1 cellular context compared by ENCODE assay signal in the genomic region with DNA sequence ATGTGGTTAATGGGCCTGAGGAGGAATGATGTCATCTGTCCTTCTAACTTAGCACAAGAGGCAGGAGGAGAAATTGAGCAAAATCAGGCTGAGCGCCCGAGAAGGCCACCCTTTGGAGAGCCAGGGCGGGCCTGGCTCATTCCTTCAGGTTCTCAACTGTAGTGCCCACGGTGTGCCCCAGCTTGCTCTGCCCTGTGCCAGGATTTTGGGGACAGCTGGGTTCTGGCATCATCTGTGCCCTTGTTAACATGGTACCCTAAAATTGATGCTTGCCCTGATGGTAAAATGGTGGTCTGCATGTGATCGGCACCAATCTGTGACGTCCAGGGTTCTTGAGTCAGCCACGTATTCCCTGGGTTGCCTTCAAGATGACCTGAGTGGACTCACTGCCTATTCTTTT.
TF ChIP-seq lines count a peak whose summit lies in the region.

No MANE protein-coding gene starts in this region.

TF ChIP-seq in IMR-90, 13 proteins besides CTCF, POLR2A, EP300 and RAD21:
- TF ChIP-seq RCOR1 (IDR thresholded peaks at IDR 0.05; ENCODE audit: insufficient replicate concordance, low read length) (no peak), NFE2L2 (IDR thresholded peaks at IDR 0.05; ENCODE audit: low read depth, low read length) (no peak), CEBPB (IDR thresholded peaks at IDR 0.05; ENCODE audit: low read depth, low read length) (no peak), RFX5 (IDR thresholded peaks at IDR 0.05; ENCODE audit: low read depth, low read length) (no peak), CHD1 (IDR thresholded peaks at IDR 0.05; ENCODE audit: low read depth, low read length) (no peak), FOS (IDR thresholded peaks at IDR 0.05; ENCODE audit: low read depth, low read length) (no peak), SMC3 (IDR thresholded peaks at IDR 0.05; ENCODE audit: low read depth, low read length) (no peak), MAFK (IDR thresholded peaks at IDR 0.05; ENCODE audit: low read depth, low read length) (no peak), MXI1 (IDR thresholded peaks at IDR 0.05; ENCODE audit: borderline replicate concordance, low read depth, low read length) (no peak), BHLHE40 (IDR thresholded peaks at IDR 0.05; ENCODE audit: low read depth, low read length) (no peak), MAZ (IDR thresholded peaks at IDR 0.05; ENCODE audit: borderline replicate concordance, low read depth, low read length) (no peak)
- TF ChIP-seq, protein P1, sequence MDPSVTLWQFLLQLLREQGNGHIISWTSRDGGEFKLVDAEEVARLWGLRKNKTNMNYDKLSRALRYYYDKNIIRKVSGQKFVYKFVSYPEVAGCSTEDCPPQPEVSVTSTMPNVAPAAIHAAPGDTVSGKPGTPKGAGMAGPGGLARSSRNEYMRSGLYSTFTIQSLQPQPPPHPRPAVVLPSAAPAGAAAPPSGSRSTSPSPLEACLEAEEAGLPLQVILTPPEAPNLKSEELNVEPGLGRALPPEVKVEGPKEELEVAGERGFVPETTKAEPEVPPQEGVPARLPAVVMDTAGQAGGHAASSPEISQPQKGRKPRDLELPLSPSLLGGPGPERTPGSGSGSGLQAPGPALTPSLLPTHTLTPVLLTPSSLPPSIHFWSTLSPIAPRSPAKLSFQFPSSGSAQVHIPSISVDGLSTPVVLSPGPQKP (IDR thresholded peaks at IDR 0.05; ENCODE audit: borderline replicate concordance, low read depth, low read length), result no peak
- TF ChIP-seq, protein P2, sequence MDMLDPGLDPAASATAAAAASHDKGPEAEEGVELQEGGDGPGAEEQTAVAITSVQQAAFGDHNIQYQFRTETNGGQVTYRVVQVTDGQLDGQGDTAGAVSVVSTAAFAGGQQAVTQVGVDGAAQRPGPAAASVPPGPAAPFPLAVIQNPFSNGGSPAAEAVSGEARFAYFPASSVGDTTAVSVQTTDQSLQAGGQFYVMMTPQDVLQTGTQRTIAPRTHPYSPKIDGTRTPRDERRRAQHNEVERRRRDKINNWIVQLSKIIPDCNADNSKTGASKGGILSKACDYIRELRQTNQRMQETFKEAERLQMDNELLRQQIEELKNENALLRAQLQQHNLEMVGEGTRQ (IDR thresholded peaks at IDR 0.05; ENCODE audit: low read depth, low read length), result no peak
